In the genomic region with DNA sequence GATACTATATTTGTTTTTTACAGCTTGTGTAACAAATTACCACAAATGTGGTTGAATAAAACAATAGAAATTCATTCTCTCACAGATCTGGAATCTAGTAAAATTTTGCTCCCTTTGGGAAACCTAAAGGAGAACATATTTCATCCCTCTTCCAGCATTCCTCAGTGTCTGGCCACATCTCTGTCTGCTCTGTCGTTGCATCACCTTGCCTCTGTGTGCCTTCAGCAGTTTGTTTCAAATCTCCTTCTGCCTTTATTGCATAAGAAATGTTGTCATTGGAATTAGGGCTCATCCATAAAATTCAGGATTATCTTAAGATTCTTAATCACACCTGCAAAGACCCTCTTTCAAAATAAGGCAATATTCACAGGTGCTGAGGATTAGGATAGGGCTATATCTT, we compare ENCODE assay signal across 21 cellular contexts. TPM values are rescaled to one million over a fixed set of nuclear protein-coding genes. Genes with fewer than 3 reads are reported as not detected.
DNase-seq lines count a peak whose midpoint lies in the region; ATAC-seq and TF ChIP-seq lines count a peak whose summit lies in the region.
"Had no signal": no experiment of that assay in that cellular context is flagged by ENCODE, and none has a peak within 500 bp of the region (broad histone marks: within the 10 kb centered on the region; RNA-seq: fewer than 3 reads in every experiment).

No MANE protein-coding gene starts in this region.

- no peak overlapping the region for H3K4me3 ChIP-seq in fibroblast of pulmonary artery (replicated peaks; ENCODE audit: low read depth, low read length)
- no peak overlapping the region for H3K4me3 ChIP-seq in liver (ENCODE audit: low read depth in 1 of 3, low read length in 3 of 3)
- H3K4me3 ChIP-seq: GM12878 had no signal

- no peaks in the 10 kb centered on the region for H3K27me3 ChIP-seq in liver (ENCODE audit: control insufficient read depth in 4 of 4, insufficient read depth in 4 of 4, low read length in 3 of 4)
- H3K27me3 ChIP-seq: BE2C had no signal

- H3K4me1 ChIP-seq in liver (ENCODE audit: control insufficient read depth in 4 of 4, insufficient read depth in 4 of 4, low read length in 3 of 4): peaks cover 1 to 7% (median 3%) of the 10 kb centered on the region in 4 donors
- H3K4me1 ChIP-seq: BE2C, Caco-2 had no signal

- no peak for TF ChIP-seq CTCF in fibroblast of pulmonary artery (IDR thresholded peaks at IDR 0.05; ENCODE audit: low read length, missing control alignments)
- TF ChIP-seq CTCF in liver (IDR thresholded peaks at IDR 0.05; ENCODE audit: low read depth, low read length, missing input control): no peak

- no peak overlapping the region for H3K9ac ChIP-seq in liver (ENCODE audit: low read depth in 1 of 2, low read length in 2 of 2)
- H3K9ac ChIP-seq: KMS-11 had no signal

- H3K9me3 ChIP-seq in liver (ENCODE audit: control insufficient read depth in 4 of 4, low read length in 3 of 4): no peaks in the 10 kb centered on the region
- H3K9me3 ChIP-seq: BE2C had no signal

- no peak overlapping the region for H3K27ac ChIP-seq in liver (ENCODE audit: low read depth in 1 of 2, low read length in 2 of 2)
- H3K27ac ChIP-seq: KMS-11 had no signal

- DNase-seq in GM03348 (ENCODE audit: low spot score): peak; percentile 16
- DNase-seq in amniotic epithelial cell (ENCODE audit: low read depth): peak; percentile 37
- peak; percentile 39 for DNase-seq in fibroblast of pulmonary artery (ENCODE audit: low read depth)
- no peak for DNase-seq in T-helper 1 cell
- no peak for DNase-seq in NCI-H345 (lab: John Stamatoyannopoulos, UW)
- DNase-seq in globus pallidus (ENCODE audit: low spot score): no peak
- DNase-seq: BE2C; C1 segment of cervical spinal cord; Caco-2; CD4-positive, CD25-positive, alpha-beta regulatory T cell; CD8-positive, alpha-beta memory T cell; DMS153; DMS79 treated with DMSO at 0.1 percent for 48 hours; GF-D8; H9 had no signal

- no peaks in the 10 kb centered on the region for H3K36me3 ChIP-seq in liver (ENCODE audit: control insufficient read depth in 4 of 4, insufficient read depth in 3 of 4, low read depth in 1 of 4, low read length in 3 of 4)
- H3K36me3 ChIP-seq: BE2C had no signal

- no peak for ATAC-seq in HG03439 (IDR thresholded peaks at IDR 0.05; ENCODE audit: unreplicated experiment)
- ATAC-seq: GM12878 had no signal

- WGBS in liver: 29% methylated on average over 1 of the region's 1 CpG

- TF ChIP-seq RAD21 in liver (IDR thresholded peaks at IDR 0.05): no peak

TF ChIP-seq in liver, 16 proteins besides CTCF, POLR2A, EP300 and RAD21:
- TF ChIP-seq, protein P1, sequence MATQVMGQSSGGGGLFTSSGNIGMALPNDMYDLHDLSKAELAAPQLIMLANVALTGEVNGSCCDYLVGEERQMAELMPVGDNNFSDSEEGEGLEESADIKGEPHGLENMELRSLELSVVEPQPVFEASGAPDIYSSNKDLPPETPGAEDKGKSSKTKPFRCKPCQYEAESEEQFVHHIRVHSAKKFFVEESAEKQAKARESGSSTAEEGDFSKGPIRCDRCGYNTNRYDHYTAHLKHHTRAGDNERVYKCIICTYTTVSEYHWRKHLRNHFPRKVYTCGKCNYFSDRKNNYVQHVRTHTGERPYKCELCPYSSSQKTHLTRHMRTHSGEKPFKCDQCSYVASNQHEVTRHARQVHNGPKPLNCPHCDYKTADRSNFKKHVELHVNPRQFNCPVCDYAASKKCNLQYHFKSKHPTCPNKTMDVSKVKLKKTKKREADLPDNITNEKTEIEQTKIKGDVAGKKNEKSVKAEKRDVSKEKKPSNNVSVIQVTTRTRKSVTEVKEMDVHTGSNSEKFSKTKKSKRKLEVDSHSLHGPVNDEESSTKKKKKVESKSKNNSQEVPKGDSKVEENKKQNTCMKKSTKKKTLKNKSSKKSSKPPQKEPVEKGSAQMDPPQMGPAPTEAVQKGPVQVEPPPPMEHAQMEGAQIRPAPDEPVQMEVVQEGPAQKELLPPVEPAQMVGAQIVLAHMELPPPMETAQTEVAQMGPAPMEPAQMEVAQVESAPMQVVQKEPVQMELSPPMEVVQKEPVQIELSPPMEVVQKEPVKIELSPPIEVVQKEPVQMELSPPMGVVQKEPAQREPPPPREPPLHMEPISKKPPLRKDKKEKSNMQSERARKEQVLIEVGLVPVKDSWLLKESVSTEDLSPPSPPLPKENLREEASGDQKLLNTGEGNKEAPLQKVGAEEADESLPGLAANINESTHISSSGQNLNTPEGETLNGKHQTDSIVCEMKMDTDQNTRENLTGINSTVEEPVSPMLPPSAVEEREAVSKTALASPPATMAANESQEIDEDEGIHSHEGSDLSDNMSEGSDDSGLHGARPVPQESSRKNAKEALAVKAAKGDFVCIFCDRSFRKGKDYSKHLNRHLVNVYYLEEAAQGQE (IDR thresholded peaks at IDR 0.05): no peak
- no peak for TF ChIP-seq SP1 (IDR thresholded peaks at IDR 0.05)
- TF ChIP-seq, protein P2, sequence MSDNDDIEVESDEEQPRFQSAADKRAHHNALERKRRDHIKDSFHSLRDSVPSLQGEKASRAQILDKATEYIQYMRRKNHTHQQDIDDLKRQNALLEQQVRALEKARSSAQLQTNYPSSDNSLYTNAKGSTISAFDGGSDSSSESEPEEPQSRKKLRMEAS (IDR thresholded peaks at IDR 0.05): peak; percentile 10
- TF ChIP-seq, protein P3, sequence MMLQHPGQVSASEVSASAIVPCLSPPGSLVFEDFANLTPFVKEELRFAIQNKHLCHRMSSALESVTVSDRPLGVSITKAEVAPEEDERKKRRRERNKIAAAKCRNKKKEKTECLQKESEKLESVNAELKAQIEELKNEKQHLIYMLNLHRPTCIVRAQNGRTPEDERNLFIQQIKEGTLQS (IDR thresholded peaks at IDR 0.05): peak; percentile 69
- TF ChIP-seq FOXA2 (IDR thresholded peaks at IDR 0.05): no peak
- TF ChIP-seq, protein P4, sequence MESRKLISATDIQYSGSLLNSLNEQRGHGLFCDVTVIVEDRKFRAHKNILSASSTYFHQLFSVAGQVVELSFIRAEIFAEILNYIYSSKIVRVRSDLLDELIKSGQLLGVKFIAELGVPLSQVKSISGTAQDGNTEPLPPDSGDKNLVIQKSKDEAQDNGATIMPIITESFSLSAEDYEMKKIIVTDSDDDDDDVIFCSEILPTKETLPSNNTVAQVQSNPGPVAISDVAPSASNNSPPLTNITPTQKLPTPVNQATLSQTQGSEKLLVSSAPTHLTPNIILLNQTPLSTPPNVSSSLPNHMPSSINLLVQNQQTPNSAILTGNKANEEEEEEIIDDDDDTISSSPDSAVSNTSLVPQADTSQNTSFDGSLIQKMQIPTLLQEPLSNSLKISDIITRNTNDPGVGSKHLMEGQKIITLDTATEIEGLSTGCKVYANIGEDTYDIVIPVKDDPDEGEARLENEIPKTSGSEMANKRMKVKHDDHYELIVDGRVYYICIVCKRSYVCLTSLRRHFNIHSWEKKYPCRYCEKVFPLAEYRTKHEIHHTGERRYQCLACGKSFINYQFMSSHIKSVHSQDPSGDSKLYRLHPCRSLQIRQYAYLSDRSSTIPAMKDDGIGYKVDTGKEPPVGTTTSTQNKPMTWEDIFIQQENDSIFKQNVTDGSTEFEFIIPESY (IDR thresholded peaks at IDR 0.05): no peak
- peak in 1 of 2 donors; percentile 15 for TF ChIP-seq HNF4A (conservative IDR thresholded peaks at IDR 0.05)

RNA-seq across cellular contexts. Expression of a gene that starts 14.5 kb away (rescaled TPM):
- total RNA-seq in liver: not detected
- not detected for polyA plus RNA-seq in liver
- total RNA-seq: A172; Caco-2; CD4-positive, CD25-positive, alpha-beta regulatory T cell; CD8-positive, alpha-beta memory T cell; GM12878; H1; H9 had no signal
- polyA plus RNA-seq: CD4-positive, CD25-positive, alpha-beta regulatory T cell; CD8-positive, alpha-beta memory T cell; GM12878; H1 had no signal

RNA-seq across cellular contexts. Expression of a gene that starts 28.1 kb away (rescaled TPM):
- not detected for total RNA-seq in liver
- polyA plus RNA-seq in liver: not detected
- total RNA-seq: A172; Caco-2; CD4-positive, CD25-positive, alpha-beta regulatory T cell; CD8-positive, alpha-beta memory T cell; GM12878; H1; H9 had no signal
- polyA plus RNA-seq: CD4-positive, CD25-positive, alpha-beta regulatory T cell; CD8-positive, alpha-beta memory T cell; GM12878; H1 had no signal

RNA-seq across cellular contexts. Expression of a gene that starts 45.8 kb away (rescaled TPM):
- 1 to 10 TPM; 1.4 to 1.7 TPM for total RNA-seq in liver
- 1 to 10 TPM in 1 of 2 donors, under 1 TPM in 1; 0.55 to 1.4 TPM for polyA plus RNA-seq in liver
- total RNA-seq: A172, Caco-2 had no signal

RNA-seq across cellular contexts. Expression of a gene that starts 51.4 kb away (rescaled TPM):
- total RNA-seq in liver: not detected
- polyA plus RNA-seq in liver: not detected
- total RNA-seq: A172; Caco-2; CD4-positive, CD25-positive, alpha-beta regulatory T cell; CD8-positive, alpha-beta memory T cell; GM12878; H1; H9 had no signal
- polyA plus RNA-seq: CD8-positive, alpha-beta memory T cell; GM12878; H1 had no signal

RNA-seq across cellular contexts. Expression of a gene that starts 58.1 kb away (rescaled TPM):
- 1 to 10 TPM; 1.3 to 3.6 TPM for total RNA-seq in liver
- 1 to 10 TPM; 2.5 to 4.6 TPM for polyA plus RNA-seq in liver
- total RNA-seq: A172 had no signal

Comparison
In these comparisons a context has a peak if more than half of its experiments do, and no peak if none do; other contexts are left out.
1. DNase-seq: peak in GM03348 (single experiment), amniotic epithelial cell (single experiment) and fibroblast of pulmonary artery (single experiment); none in T-helper 1 cell (0 of 5), NCI-H345 (single experiment) and globus pallidus (single experiment).